In genomic region chr11:68896171-68896959, GRCh38 we compare ENCODE assay signal across 22 cellular contexts.
"Had no signal": no experiment of that assay in that cellular context is flagged by ENCODE, and none has a peak within 500 bp of the region (broad histone marks: within the 10 kb centered on the region; RNA-seq: fewer than 3 reads in every experiment).

No MANE protein-coding gene starts in this region.

- H3K4me2 ChIP-seq: KMS-11, SK-N-SH had no signal

- H3K27ac ChIP-seq: breast epithelium, KMS-11, SJCRH30, VCaP had no signal

- ATAC-seq: activated T-cell treated with anti-CD3 and anti-CD28 coated beads, Interleukin-2, amount 50 U/mL, for 4 hours had no signal

- H3K9ac ChIP-seq: KMS-11, SK-N-SH had no signal

- H3K4me3 ChIP-seq: breast epithelium, SJCRH30 had no signal

- H3K27me3 ChIP-seq: breast epithelium, SJCRH30 had no signal

- H3K9me3 ChIP-seq: breast epithelium, SJCRH30, SK-N-SH had no signal

- DNase-seq: activated CD4-positive, alpha-beta memory T cell treated with anti-CD3 and anti-CD28 coated beads for 36 hours; activated CD4-positive, alpha-beta T cell treated with anti-CD3 and anti-CD28 coated beads, Interleukin-2, amount 10 ng/mL, durations not matched to agents 7 days and 5 days; activated CD4-positive, CD25-positive, alpha-beta regulatory T cell; activated CD8-positive, alpha-beta memory T cell treated with anti-CD3 and anti-CD28 coated beads for 24 hours; activated naive CD4-positive, alpha-beta T cell; activated T-cell treated with anti-CD3 and anti-CD28 coated beads, Interleukin-2, amount 50 U/mL, for 4 hours; aorta; central memory CD4-positive, alpha-beta T cell; NCI-H1092; NCI-H1417; NCI-H1930; NCI-H2107; NCI-H345; NCI-H510A; NCI-H526 treated with DMSO at 0.1 percent for 48 hours; NCI-H82; SJCRH30; SK-N-SH; T-helper 1 cell had no signal

- H3K36me3 ChIP-seq: breast epithelium had no signal
